11 cellular contexts compared by ENCODE assay signal in genomic region chrX:45229348-45229747, GRCh38. TPM values are rescaled to one million over a fixed set of nuclear protein-coding genes. Genes with fewer than 3 reads are reported as not detected.
"Had no signal": no experiment of that assay in that cellular context is flagged by ENCODE, and none has a peak within 500 bp of the region (broad histone marks: within the 10 kb centered on the region; RNA-seq: fewer than 3 reads in every experiment).

No MANE protein-coding gene starts in this region.

- H3K27ac Mint-ChIP-seq: GM23338, H9, HFFc6 had no signal

- H3K4me3 Mint-ChIP-seq: GM23338, H9, HFFc6 had no signal

- H3K9me3 ChIP-seq: HAP-1 had no signal

- H3K36me3 ChIP-seq: HAP-1 had no signal

- H2AFZ ChIP-seq: GM23248, GM23338 had no signal

- ATAC-seq: GM23338, HCT116 had no signal

- H3K9ac ChIP-seq: GM23248 had no signal

- H3K4me1 Mint-ChIP-seq: GM23338, H9 had no signal

- H3K4me2 ChIP-seq: GM23338 had no signal

- H3K4me3 ChIP-seq: GM23248, GM23338, HAP-1 had no signal

- DNase-seq: GM23248, GOT3, H7, H9, HCEC 1CT, HFFc6 had no signal

- H3K4me1 ChIP-seq: HAP-1 had no signal

- H3K27ac ChIP-seq: GM23248 had no signal

- FAIRE-seq: H54 had no signal

- H3K9me3 Mint-ChIP-seq: GM23338, HFFc6 had no signal

RNA-seq across cellular contexts. Expression of gene DIPK2B, which starts 28.7 kb away (rescaled TPM):
- total RNA-seq: GM23248, GM23338, H4, H7, H9, HFFc6 had no signal
- polyA plus RNA-seq: GM23248, GM23338 had no signal
